ENCODE assay signal across 16 cellular contexts in the genomic region with DNA sequence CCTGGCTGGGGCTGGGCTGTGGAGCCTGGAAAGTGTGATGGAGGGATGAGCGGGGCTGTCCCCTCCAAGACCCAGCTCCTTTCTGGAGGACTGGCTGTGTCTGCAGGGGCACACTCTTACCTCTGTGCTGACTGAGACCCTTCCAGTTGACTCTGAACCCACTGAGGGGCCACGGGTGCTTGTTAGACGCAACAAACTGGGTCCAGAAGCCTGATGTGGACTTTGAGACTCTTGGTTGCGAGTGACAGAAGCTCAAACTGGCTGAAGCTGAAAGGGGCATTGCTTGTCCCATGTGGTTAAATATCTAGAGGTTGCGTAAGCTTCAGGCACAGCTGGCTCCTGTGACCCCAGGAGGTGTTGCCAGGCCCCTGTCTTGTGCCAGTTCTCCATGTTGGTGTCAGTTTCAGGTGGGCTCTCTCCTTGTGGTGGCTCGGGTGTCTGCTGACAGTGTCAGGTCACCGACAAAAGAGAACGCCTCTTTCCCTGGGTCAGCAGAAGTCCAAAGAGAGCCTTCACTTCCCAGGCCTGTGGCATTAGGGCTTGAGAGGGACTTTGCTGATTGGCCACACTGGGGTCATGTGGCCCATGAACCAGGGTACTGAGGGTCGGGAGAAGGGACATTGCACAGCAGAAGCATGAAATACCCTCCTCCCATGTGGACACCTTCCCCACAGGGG. TPM values are rescaled to one million over a fixed set of nuclear protein-coding genes. Genes with fewer than 3 reads are reported as not detected.
DNase-seq lines count a peak whose midpoint lies in the region; ATAC-seq and TF ChIP-seq lines count a peak whose summit lies in the region.
"Had no signal": no experiment of that assay in that cellular context is flagged by ENCODE, and none has a peak within 500 bp of the region (broad histone marks: within the 10 kb centered on the region; RNA-seq: fewer than 3 reads in every experiment).

No MANE protein-coding gene starts in this region.

- H3K9me3 ChIP-seq in osteoblast (ENCODE audit: low read depth, low read length) (no peaks in the 10 kb centered on the region), MM.1S (replicated peaks; ENCODE audit: insufficient read depth, low read length) (no peaks in the 10 kb centered on the region)
- H3K9me3 ChIP-seq: adrenal gland, stomach had no signal

- H3K9ac ChIP-seq in MM.1S (ENCODE audit: low read length) = no peak overlapping the region

- TF ChIP-seq CTCF in osteoblast (IDR thresholded peaks at IDR 0.05; ENCODE audit: extremely low read depth, low read depth, low read length) (no peak), MM.1S (IDR thresholded peaks at IDR 0.05; ENCODE audit: low read length) (no peak)

- H2AFZ ChIP-seq in osteoblast (ENCODE audit: low read length) (no peak overlapping the region), MM.1S (ENCODE audit: low read length) (no peak overlapping the region)

- no peaks in the 10 kb centered on the region for H3K9me2 ChIP-seq in MM.1S (replicated peaks; ENCODE audit: insufficient read depth, low read length)

- H3K4me1 ChIP-seq in osteoblast (ENCODE audit: insufficient read depth, low read length) = peaks cover 20% of the 10 kb centered on the region
- peaks cover 28% of the 10 kb centered on the region for H3K4me1 ChIP-seq in MM.1S (ENCODE audit: low read length)
- H3K4me1 ChIP-seq: adrenal gland had no signal

- H3K27ac ChIP-seq in caudate nucleus (ENCODE audit: low read depth, low read length) (peak overlapping the region; percentile 64), osteoblast (ENCODE audit: low read depth, low read length) (no peak overlapping the region), MM.1S (ENCODE audit: low read length) (no peak overlapping the region)

- H3K4me3 ChIP-seq in osteoblast (ENCODE audit: insufficient read depth, low read length) (no peak overlapping the region), MM.1S (ENCODE audit: low read length) (no peak overlapping the region)
- H3K4me3 ChIP-seq: adrenal gland, lung, stomach had no signal

- H3K36me3 ChIP-seq in osteoblast (ENCODE audit: insufficient read depth, low read length) = peaks cover 5% of the 10 kb centered on the region
- H3K36me3 ChIP-seq in MM.1S (replicated peaks; ENCODE audit: insufficient read depth, low read length) = no peaks in the 10 kb centered on the region
- H3K36me3 ChIP-seq: adrenal gland had no signal

- H3K4me2 ChIP-seq in osteoblast (ENCODE audit: insufficient read depth, low read length) (no peak overlapping the region), MM.1S (ENCODE audit: low read depth, low read length) (no peak overlapping the region)

- H4K20me1 ChIP-seq in osteoblast (ENCODE audit: insufficient read depth, low read length) = peaks cover 58% of the 10 kb centered on the region
- H4K20me1 ChIP-seq in MM.1S (ENCODE audit: insufficient read depth, low read length) = no peaks in the 10 kb centered on the region

- DNase-seq in GF-D8 (lab: John Stamatoyannopoulos, UW) = peak; percentile 61
- DNase-seq in MV-4-11 (lab: John Stamatoyannopoulos, UW) = peak; percentile 80
- DNase-seq in caudate nucleus (lab: John Stamatoyannopoulos, UW) = no peak
- peak; percentile 71 for DNase-seq in osteoblast (ENCODE audit: insufficient read length, low spot score, missing footprints)
- no peak for DNase-seq in GM19240 (ENCODE audit: insufficient read length, low spot score)
- no peak for DNase-seq in MM.1S
- DNase-seq in NCI-H226 = no peak
- DNase-seq: adrenal gland; COR-L47; GOT3; NCI-H187; NK-92 treated with Interleukin-12 subunit alpha and Interleukin-12 subunit beta, amount 100 ng/mL, for 24 hours; stimulated activated CD4-positive, alpha-beta T cell treated with anti-CD3 and anti-CD28 coated beads, Interleukin-2, amount 100 ng/mL, for 48 hours; stomach had no signal

- H3K79me2 ChIP-seq in osteoblast (ENCODE audit: insufficient read depth, low read length) = peaks cover 84% of the 10 kb centered on the region
- H3K79me2 ChIP-seq in MM.1S (ENCODE audit: low read length) = peaks cover 94% of the 10 kb centered on the region

- peaks cover 18% of the 10 kb centered on the region for H3F3A ChIP-seq in MM.1S (ENCODE audit: insufficient read depth, low read length)

- no peak for ATAC-seq in GM21529 (IDR thresholded peaks at IDR 0.05; ENCODE audit: unreplicated experiment)

- H3K27me3 ChIP-seq in osteoblast (ENCODE audit: insufficient read depth, low read length) = no peaks in the 10 kb centered on the region
- no peaks in the 10 kb centered on the region for H3K27me3 ChIP-seq in MM.1S (replicated peaks; ENCODE audit: insufficient read depth, low read length)
- H3K27me3 ChIP-seq: adrenal gland, stomach had no signal

RNA-seq across cellular contexts. Expression of a gene that starts 16.7 kb away (rescaled TPM):
- total RNA-seq in osteoblast = 49.5 and 51.0 TPM in 2 replicates

Comparison
In these comparisons a context has a peak if more than half of its experiments do, and no peak if none do; other contexts are left out.
1. DNase-seq: peak in GF-D8 (single experiment), MV-4-11 (single experiment) and osteoblast (single experiment); none in caudate nucleus (0 of 61), GM19240 (single experiment), MM.1S (single experiment) and NCI-H226 (single experiment).